In the genomic region with DNA sequence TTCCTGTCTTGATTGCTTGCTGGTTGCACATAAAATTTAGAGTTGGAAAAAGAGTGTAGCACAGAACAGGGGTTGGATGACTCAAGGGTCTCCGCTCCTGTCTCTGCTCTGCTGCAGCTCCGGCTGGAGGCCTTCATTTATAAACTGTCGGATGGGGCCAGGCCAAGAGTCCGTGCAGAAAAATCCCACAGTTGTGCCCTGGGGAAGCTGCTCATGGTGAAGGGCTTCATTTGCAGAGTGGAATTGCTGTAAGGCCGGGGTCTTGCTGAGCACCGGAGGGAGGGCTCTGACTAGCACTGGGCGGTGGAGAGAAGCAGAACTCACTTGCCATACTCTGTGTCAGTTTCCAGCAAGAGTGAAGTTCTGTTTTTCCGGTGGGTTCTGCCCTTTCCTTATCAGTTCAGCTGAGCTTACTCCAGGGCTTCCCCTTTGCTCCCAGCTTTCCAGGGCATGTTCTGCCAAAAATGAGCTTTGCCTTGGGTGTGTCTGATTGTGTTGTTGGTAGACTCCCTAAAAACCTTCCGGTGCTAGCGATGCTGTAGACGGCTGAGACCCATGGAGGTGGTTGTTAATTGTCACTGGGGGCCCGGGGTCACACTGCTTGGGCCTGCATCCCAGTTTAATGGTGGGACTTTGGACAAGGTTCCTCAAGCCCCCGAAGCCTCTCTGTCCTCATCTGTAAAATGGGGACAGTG, we compare ENCODE assay signal across 30 cellular contexts.
DNase-seq lines count a peak whose midpoint lies in the region; ATAC-seq and TF ChIP-seq lines count a peak whose summit lies in the region.
"Had no signal": no experiment of that assay in that cellular context is flagged by ENCODE, and none has a peak within 500 bp of the region (broad histone marks: within the 10 kb centered on the region; RNA-seq: fewer than 3 reads in every experiment).

No MANE protein-coding gene starts in this region.

- H3K36me3 ChIP-seq in spleen (no peaks in the 10 kb centered on the region), ovary (no peaks in the 10 kb centered on the region), A673 (ENCODE audit: insufficient read depth, low read length, poor library complexity, severe bottlenecking) (no peaks in the 10 kb centered on the region)
- H3K36me3 ChIP-seq: cardiac muscle cell, right lobe of liver, SJSA1, upper lobe of left lung had no signal

- BruUV-seq in A673 (replicated peaks; lab: Mats Ljungman, UMichigan) = no TSS peak

- no peak for TF ChIP-seq EP300 in ovary (IDR thresholded peaks at IDR 0.05)

- intact Hi-C loops in left ventricle myocardium superior (cut with micrococcal nuclease) = no loop called here
- intact Hi-C loops in spleen (cut with DNase I; ENCODE audit: low total_unique reads) = no loop called here
- intact Hi-C loops in ovary (cut with DNase I) = no loop called here
- intact Hi-C loops in A673 (cut with micrococcal nuclease; ENCODE audit: unreplicated experiment) = no loop called here

- H3K36me3 Mint-ChIP-seq in IgD-negative memory B cell = peaks cover 2% of the 10 kb centered on the region
- peaks cover 5% of the 10 kb centered on the region for H3K36me3 Mint-ChIP-seq in central memory CD8-positive, alpha-beta T cell (ENCODE audit: insufficient read depth)

- peaks cover 0 to 56% (median 13%) of the 10 kb centered on the region in 6 donors for H3K4me1 ChIP-seq in spleen
- peaks cover 2% of the 10 kb centered on the region for H3K4me1 ChIP-seq in ovary (ENCODE audit: insufficient read depth)
- H3K4me1 ChIP-seq in A673 (ENCODE audit: insufficient read depth, low read length, poor library complexity, severe bottlenecking) = no peaks in the 10 kb centered on the region
- H3K4me1 ChIP-seq: parathyroid adenoma had no signal

- no peak overlapping the region for H3K4me3 ChIP-seq in spleen
- H3K4me3 ChIP-seq in ovary = no peak overlapping the region
- H3K4me3 ChIP-seq in A673 (ENCODE audit: low read depth, low read length, poor library complexity, severe bottlenecking) = no peak overlapping the region
- H3K4me3 ChIP-seq: A549, cardiac muscle cell, right lobe of liver, SJSA1, upper lobe of left lung had no signal

- no peak for DNase-seq in central memory CD8-positive, alpha-beta T cell (ENCODE audit: low spot score in 2 of 2)
- DNase-seq in left ventricle myocardium superior (no peak), spleen (peak; percentile 54), ovary (no peak), A673 (ENCODE audit: low spot score) (no peak), RWPE1 (ENCODE audit: low spot score) (no peak)
- DNase-seq in stimulated activated naive CD4-positive, alpha-beta T cell (lab: John Stamatoyannopoulos, UW) = no peak
- DNase-seq: activated CD4-positive, alpha-beta T cell treated with anti-CD3 and anti-CD28 coated beads, Interleukin-2, amount 10 ng/mL, durations not matched to agents 24 days and 14 days; activated naive CD4-positive, alpha-beta T cell treated with anti-CD3 and anti-CD28 coated beads for 36 hours; activated T-cell treated with anti-CD3 and anti-CD28 coated beads, Interleukin-2, amount 50 U/mL, for 72 hours; amniotic stem cell; dermis blood vessel endothelial cell; DMS79 treated with DMSO at 0.1 percent for 48 hours; GOT3; KG1; NCI-H1436 treated with DMSO at 0.1 percent for 48 hours; NCI-H2171; NCI-H524 treated with DMSO at 0.1 percent for 48 hours; nephron progenitor cell; NK-92 treated with Interleukin-12 subunit alpha and Interleukin-12 subunit beta, amount 100 ng/mL, for 24 hours; right lobe of liver; stimulated activated CD4-positive, alpha-beta T cell treated with anti-CD3 and anti-CD28 coated beads, Interleukin-15, amount 100 ng/mL, for 24 hours had no signal

- CTCF ChIA-PET in A673 (lab: Charles Lee) (no interaction called here), RWPE1 (lab: Yijun Ruan, JAX) (no interaction called here)

- no peak overlapping the region for H3K4me3 Mint-ChIP-seq in IgD-negative memory B cell
- no peak overlapping the region for H3K4me3 Mint-ChIP-seq in central memory CD8-positive, alpha-beta T cell
- H3K4me3 Mint-ChIP-seq: activated CD4-positive, alpha-beta T cell treated with anti-CD3 and anti-CD28 coated beads, Interleukin-2, amount 10 ng/mL, durations not matched to agents 24 days and 14 days; activated naive CD4-positive, alpha-beta T cell treated with anti-CD3 and anti-CD28 coated beads for 36 hours; activated T-cell treated with anti-CD3 and anti-CD28 coated beads, Interleukin-2, amount 50 U/mL, for 72 hours; B cell; nephron progenitor cell had no signal

- TF ChIP-seq POLR2A in spleen (IDR thresholded peaks at IDR 0.05) (no peak), ovary (IDR thresholded peaks at IDR 0.05) (no peak)

- peak overlapping the region in 2 of 3 donors; percentile 57 to 87 for H3K27ac Mint-ChIP-seq in IgD-negative memory B cell
- peak overlapping the region; percentile 10 for H3K27ac Mint-ChIP-seq in central memory CD8-positive, alpha-beta T cell (ENCODE audit: low read depth)
- H3K27ac Mint-ChIP-seq: activated CD4-positive, alpha-beta T cell treated with anti-CD3 and anti-CD28 coated beads, Interleukin-2, amount 10 ng/mL, durations not matched to agents 24 days and 14 days; activated naive CD4-positive, alpha-beta T cell treated with anti-CD3 and anti-CD28 coated beads for 36 hours; activated T-cell treated with anti-CD3 and anti-CD28 coated beads, Interleukin-2, amount 50 U/mL, for 72 hours; B cell; nephron progenitor cell had no signal

- no peaks in the 10 kb centered on the region for H3K27me3 ChIP-seq in spleen (replicated peaks in 1 of 7)
- H3K27me3 ChIP-seq in ovary = no peaks in the 10 kb centered on the region
- H3K27me3 ChIP-seq in A673 (replicated peaks; ENCODE audit: insufficient read depth, low read depth, low read length, poor library complexity) = no peaks in the 10 kb centered on the region
- H3K27me3 ChIP-seq: cardiac muscle cell, right lobe of liver, SJSA1, upper lobe of left lung had no signal

- TF ChIP-seq CTCF in spleen (IDR thresholded peaks at IDR 0.05 in 8 of 11, conservative IDR thresholded peaks at IDR 0.05 in 3 of 11) (no peak), ovary (IDR thresholded peaks at IDR 0.05) (no peak), A673 (conservative IDR thresholded peaks at IDR 0.05; ENCODE audit: low read depth, low read length) (no peak), RWPE1 (conservative IDR thresholded peaks at IDR 0.05; ENCODE audit: low read depth) (no peak)

- no peak for ATAC-seq in central memory CD8-positive, alpha-beta T cell (replicated peaks; ENCODE audit: extremely low read depth, poor library complexity, severe bottlenecking)
- ATAC-seq in left ventricle myocardium superior = peak; percentile 54
- ATAC-seq: A549; activated T-cell treated with anti-CD3 and anti-CD28 coated beads, Interleukin-2, amount 50 U/mL, for 72 hours had no signal

- H3K27ac ChIP-seq in spleen = no peak overlapping the region
- no peak overlapping the region for H3K27ac ChIP-seq in ovary
- H3K27ac ChIP-seq in A673 (ENCODE audit: low read depth, low read length, poor library complexity, severe bottlenecking) = no peak overlapping the region
- no peak overlapping the region for H3K27ac ChIP-seq in RWPE1
- H3K27ac ChIP-seq: A549, cardiac muscle cell, parathyroid adenoma, right lobe of liver, SJSA1, upper lobe of left lung, VCaP had no signal

- POLR2A ChIA-PET in A673 (lab: Charles Lee; ENCODE audit: low non-redundant PET) (no interaction called here), RWPE1 (lab: Yijun Ruan, JAX; ENCODE audit: low non-redundant PET) (no interaction called here)

- H3K4me1 Mint-ChIP-seq in IgD-negative memory B cell = peaks cover 36 to 43% (median 39%) of the 10 kb centered on the region in 3 donors
- H3K4me1 Mint-ChIP-seq in central memory CD8-positive, alpha-beta T cell = peaks cover 28% of the 10 kb centered on the region
- H3K4me1 Mint-ChIP-seq: nephron progenitor cell had no signal

- H3K9me3 ChIP-seq in spleen (no peaks in the 10 kb centered on the region), ovary (no peaks in the 10 kb centered on the region), A673 (ENCODE audit: low read depth, low read length, poor library complexity, severe bottlenecking) (no peaks in the 10 kb centered on the region)
- H3K9me3 ChIP-seq: A549, right lobe of liver, SJSA1, upper lobe of left lung had no signal

- 51 to 74% (median 58%) methylated on average over 12 to 13 of the region's 13 CpGs for WGBS in spleen, 5 donors
- 62 to 82% (median 76%) methylated on average over 13 of the region's 13 CpGs for WGBS in ovary, 3 donors

- H3K27me3 Mint-ChIP-seq in IgD-negative memory B cell = no peaks in the 10 kb centered on the region
- H3K27me3 Mint-ChIP-seq in central memory CD8-positive, alpha-beta T cell = no peaks in the 10 kb centered on the region
- H3K27me3 Mint-ChIP-seq: B cell had no signal

- H3K9me3 Mint-ChIP-seq in IgD-negative memory B cell = peaks cover 0 to 5% (median 2%) of the 10 kb centered on the region in 3 donors
- peaks cover 6% of the 10 kb centered on the region for H3K9me3 Mint-ChIP-seq in central memory CD8-positive, alpha-beta T cell
